Comparison of ENCODE assay signal across 9 cellular contexts in genomic region chr10:119370046-119370770, GRCh38.
DNase-seq lines count a peak whose midpoint lies in the region; TF ChIP-seq lines count a peak whose summit lies in the region.
"Had no signal": no experiment of that assay in that cellular context is flagged by ENCODE, and none has a peak within 500 bp of the region (broad histone marks: within the 10 kb centered on the region; RNA-seq: fewer than 3 reads in every experiment).

No MANE protein-coding gene starts in this region.

- no peaks in the 10 kb centered on the region for H3K9me3 ChIP-seq in adrenal gland (replicated peaks in 1 of 3)
- H3K9me3 ChIP-seq in stomach smooth muscle (ENCODE audit: control insufficient read depth in 2 of 2, low read length in 2 of 2): no peaks in the 10 kb centered on the region

- H3K27ac ChIP-seq in adrenal gland (peak overlapping the region in 4 of 5 donors; percentile 5 to 70 (median 54)), stomach smooth muscle (ENCODE audit: low read length) (peak overlapping the region; percentile 53)

- TF ChIP-seq CTCF in adrenal gland (IDR thresholded peaks at IDR 0.05): no peak
- TF ChIP-seq CTCF in GM10266 (IDR thresholded peaks at IDR 0.05; ENCODE audit: control insufficient read depth, insufficient read depth, low read depth, missing control alignments): no peak

- peak; percentile 68 for DNase-seq in H4 (ENCODE audit: low spot score)
- peak in 1 of 7 donors; percentile 21 for DNase-seq in adrenal gland
- peak; percentile 88 for DNase-seq in iris pigment epithelial cell (ENCODE audit: low read depth)
- no peak for DNase-seq in effector CD8-positive, alpha-beta T cell (lab: John Stamatoyannopoulos, UW)
- no peak for DNase-seq in GM10266 (ENCODE audit: extremely low spot score)
- no peak for DNase-seq in NCI-H446 treated with DMSO at 0.1 percent for 48 hours (lab: John Stamatoyannopoulos, UW)
- DNase-seq in activated CD8-positive, alpha-beta memory T cell treated with anti-CD3 and anti-CD28 coated beads for 24 hours: no peak
- DNase-seq: NCI-H2081 had no signal

- intact Hi-C loops in adrenal gland (cut with DNase I): no loop called here

- TF ChIP-seq POLR2A in adrenal gland (IDR thresholded peaks at IDR 0.05): no peak

- H3K36me3 ChIP-seq in adrenal gland (replicated peaks in 1 of 2): no peaks in the 10 kb centered on the region
- H3K36me3 ChIP-seq in stomach smooth muscle (ENCODE audit: control insufficient read depth in 2 of 2, insufficient read depth in 2 of 2, low read length in 2 of 2): no peaks in the 10 kb centered on the region

- H3K4me3 ChIP-seq in adrenal gland (no peak overlapping the region), stomach smooth muscle (ENCODE audit: low read length in 2 of 2) (no peak overlapping the region)

- H3K27me3 ChIP-seq in adrenal gland (no peaks in the 10 kb centered on the region), stomach smooth muscle (ENCODE audit: control insufficient read depth in 1 of 2, insufficient read depth in 2 of 2, low read length in 2 of 2) (no peaks in the 10 kb centered on the region)

- peaks cover 0 to 32% of the 10 kb centered on the region in 2 donors for H3K4me1 ChIP-seq in adrenal gland (replicated peaks in 1 of 2)
- peaks cover 46% of the 10 kb centered on the region for H3K4me1 ChIP-seq in stomach smooth muscle (ENCODE audit: control insufficient read depth, insufficient read depth, low read length)

- no peak overlapping the region for H3K9ac ChIP-seq in stomach smooth muscle (ENCODE audit: low read length in 2 of 2)

- 56 to 65% (median 63%) methylated on average over 17 of the region's 17 CpGs for WGBS in adrenal gland, 4 donors

Comparison
In these comparisons a context has a peak if more than half of its experiments do, and no peak if none do; other contexts are left out.
1. DNase-seq: peak in H4 (single experiment) and iris pigment epithelial cell (single experiment); none in effector CD8-positive, alpha-beta T cell (single experiment), GM10266 (single experiment), NCI-H446 treated with DMSO at 0.1 percent for 48 hours (single experiment) and activated CD8-positive, alpha-beta memory T cell treated with anti-CD3 and anti-CD28 coated beads for 24 hours (single experiment).